ENCODE assay signal across 13 cellular contexts in the genomic region with DNA sequence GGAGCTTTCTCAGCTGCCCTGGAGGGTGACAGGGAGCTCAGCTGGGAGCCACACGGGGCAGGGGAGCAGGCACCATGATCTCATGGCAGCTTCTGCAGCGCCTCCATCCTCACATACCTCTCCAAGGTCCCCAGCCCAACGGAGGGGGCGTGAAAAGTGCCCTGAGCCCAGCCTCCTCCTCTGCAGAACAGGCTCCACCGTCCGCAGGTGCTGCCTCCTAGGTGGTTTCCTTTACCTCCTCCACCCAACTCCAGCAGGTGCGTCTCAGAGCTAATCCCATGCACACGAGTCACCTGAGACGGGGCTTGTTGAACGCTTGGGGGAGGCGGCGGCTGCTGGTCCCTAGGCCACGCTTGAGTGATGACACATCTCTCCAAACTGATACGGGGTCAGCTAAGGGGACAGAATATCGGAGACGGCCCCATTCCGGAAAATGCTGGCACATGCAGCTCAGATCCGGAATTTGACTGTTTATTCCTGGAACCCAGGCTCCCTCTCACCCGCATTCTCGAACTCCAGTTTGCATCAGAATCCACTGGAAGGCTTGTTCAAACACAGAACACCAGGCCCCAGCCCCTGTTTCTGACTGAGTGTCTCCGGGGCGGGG. TPM values are rescaled to one million over a fixed set of nuclear protein-coding genes. Genes with fewer than 3 reads are reported as not detected.
DNase-seq lines count a peak whose midpoint lies in the region; ATAC-seq, FAIRE-seq and TF ChIP-seq lines count a peak whose summit lies in the region.
"Had no signal": no experiment of that assay in that cellular context is flagged by ENCODE, and none has a peak within 500 bp of the region (broad histone marks: within the 10 kb centered on the region; RNA-seq: fewer than 3 reads in every experiment).

No MANE protein-coding gene starts in this region.

- H3K27ac Mint-ChIP-seq in GM23338 = no peak overlapping the region
- H3K27ac Mint-ChIP-seq: activated T-cell treated with anti-CD3 and anti-CD28 coated beads, Interleukin-2, amount 50 U/mL, for 24 hours; T-helper 1 cell treated with Interleukin-12 subunit alpha and Interleukin-12 subunit beta and Interleukin-4 antibody, amounts not matched to agents 30 μg/mL and 1 μg/mL, for 36 hours had no signal

- H3K9me2 ChIP-seq in GM23338 (ENCODE audit: insufficient read depth) = no peaks in the 10 kb centered on the region

- no peak for TF ChIP-seq EP300 in H1 (IDR thresholded peaks at IDR 0.05; ENCODE audit: borderline replicate concordance in 1 of 2, low read depth in 2 of 2, low read length in 2 of 2)

- POLR2A ChIA-PET in H1 (lab: Charles Lee; ENCODE audit: partially characterized antibody) = interaction anchor here (0.9 to 2.2 kb wide), 4 partner anchors 13 to 77 kb away, joined by 3 to 10 read pairs (median 6); partner anchors contain the start of gene MBTPS1

- peaks cover 7% of the 10 kb centered on the region; the same call in 1 of the 2 replicates for H3K4me1 ChIP-seq in GM23338 (ENCODE audit: insufficient read depth)
- peaks cover 0 to 12% (median 9%) of the 10 kb centered on the region in 4 experiments; a peak in 6 of 7 replicates for H3K4me1 ChIP-seq in H1 (replicated peaks in 1 of 4; ENCODE audit: control insufficient read depth in 3 of 4, insufficient read depth in 4 of 4, low read length in 3 of 4)
- peaks cover 0 to 3% of the 10 kb centered on the region in 2 experiments for H3K4me1 ChIP-seq in trophoblast cell (ENCODE audit: control insufficient read depth in 1 of 2, insufficient read depth in 2 of 2, low read length in 2 of 2)
- H3K4me1 ChIP-seq: right lobe of liver had no signal

- H4K91ac ChIP-seq in H1 (replicated peaks; ENCODE audit: insufficient read length, low read length) (no peak overlapping the region), trophoblast cell (ENCODE audit: low read depth, low read length) (no peak overlapping the region)

- H3K27ac ChIP-seq in GM23338 (ENCODE audit: low read depth) (no peak overlapping the region), H1 (ENCODE audit: low read depth, low read length) (no peak overlapping the region), trophoblast cell (ENCODE audit: low read depth, low read length) (no peak overlapping the region)
- H3K27ac ChIP-seq: right lobe of liver, stomach had no signal

- H2AK5ac ChIP-seq in H1 (ENCODE audit: low read depth, low read length) (no peak overlapping the region), trophoblast cell (ENCODE audit: low read length) (no peak overlapping the region)

- H2BK20ac ChIP-seq in H1 (ENCODE audit: low read length) = no peak overlapping the region

- no peaks in the 10 kb centered on the region for H3K23me2 ChIP-seq in H1 (ENCODE audit: low read depth, low read length)

- H3K27me3 ChIP-seq in GM23338 (ENCODE audit: insufficient read depth) (no peaks in the 10 kb centered on the region), H1 (replicated peaks in 1 of 4; ENCODE audit: control insufficient read depth in 3 of 4, extremely low read depth in 1 of 4, insufficient read depth in 3 of 4, low read length in 3 of 4) (no peaks in the 10 kb centered on the region; a peak in 1 of 7 replicates), trophoblast cell (ENCODE audit: insufficient read depth, low read length) (no peaks in the 10 kb centered on the region)
- H3K27me3 ChIP-seq: right lobe of liver had no signal

- H3K4ac ChIP-seq in H1 (replicated peaks; ENCODE audit: insufficient read length, low read depth, low read length) (no peak overlapping the region), trophoblast cell (ENCODE audit: low read depth, low read length) (no peak overlapping the region)

- H4K20me1 ChIP-seq in GM23338 (replicated peaks; ENCODE audit: insufficient read depth) = no peaks in the 10 kb centered on the region
- no peaks in the 10 kb centered on the region for H4K20me1 ChIP-seq in H1 (replicated peaks in 1 of 2; ENCODE audit: control insufficient read depth in 1 of 2, insufficient read depth in 2 of 2, low read length in 2 of 2)

- H4K12ac ChIP-seq in trophoblast cell (ENCODE audit: low read depth, low read length) = no peak overlapping the region

- no peaks in the 10 kb centered on the region for H3K79me2 ChIP-seq in GM23338 (replicated peaks; ENCODE audit: insufficient read depth)
- H3K79me2 ChIP-seq in H1 (ENCODE audit: control insufficient read depth in 1 of 2, insufficient read depth in 2 of 2, low read length in 2 of 2) = no peaks in the 10 kb centered on the region
- no peaks in the 10 kb centered on the region for H3K79me2 ChIP-seq in trophoblast cell (ENCODE audit: control insufficient read depth, insufficient read depth, low read length, poor library complexity)

- H2BK120ac ChIP-seq in H1 (replicated peaks; ENCODE audit: low read depth, low read length) (no peak overlapping the region), trophoblast cell (ENCODE audit: insufficient read depth, low read length, poor library complexity) (no peak overlapping the region)

- H2BK5ac ChIP-seq in H1 (ENCODE audit: low read depth, low read length) (no peak overlapping the region), trophoblast cell (ENCODE audit: low read depth, low read length, poor library complexity) (no peak overlapping the region)

- CTCF ChIA-PET in H1 (lab: Charles Lee; ENCODE audit: partially characterized antibody) = interaction anchor here (0.6 to 12.8 kb wide), 20 partner anchors 9 to 155 kb away, joined by 3 to 267 read pairs (median 7); partner anchors contain the start of gene OSGIN1

- no peaks in the 10 kb centered on the region for H3K36me3 ChIP-seq in GM23338 (ENCODE audit: insufficient read depth)
- no peaks in the 10 kb centered on the region for H3K36me3 ChIP-seq in H1 (ENCODE audit: control insufficient read depth in 2 of 4, insufficient read depth in 4 of 4, low read length in 3 of 4)
- H3K36me3 ChIP-seq in trophoblast cell (ENCODE audit: control insufficient read depth in 1 of 2, insufficient read depth in 2 of 2, low read length in 2 of 2) = no peaks in the 10 kb centered on the region
- H3K36me3 ChIP-seq: right lobe of liver had no signal

- H3K56ac ChIP-seq in H1 (replicated peaks; ENCODE audit: insufficient read length, low read depth, low read length) = no peak overlapping the region

- peaks cover 22% of the 10 kb centered on the region for H3K4me1 Mint-ChIP-seq in GM23338

- peak; percentile 59 for ATAC-seq in GM23338

- H3K23ac ChIP-seq in H1 (ENCODE audit: insufficient read length) (no peak overlapping the region), trophoblast cell (ENCODE audit: low read length) (no peak overlapping the region)

- no peak for TF ChIP-seq CTCF in GM23338 (conservative IDR thresholded peaks at IDR 0.05; ENCODE audit: low read depth in 2 of 2)
- TF ChIP-seq CTCF in H1 (IDR thresholded peaks at IDR 0.05; ENCODE audit: control extremely low read depth in 1 of 3, insufficient read depth in 1 of 3, low read depth in 1 of 3, low read length in 3 of 3) = no peak

- no peaks in the 10 kb centered on the region for H3K79me1 ChIP-seq in H1 (ENCODE audit: low read depth, low read length)
- H3K79me1 ChIP-seq in trophoblast cell (ENCODE audit: low read length) = no peaks in the 10 kb centered on the region

- no peaks in the 10 kb centered on the region; the same call in 2 of the 3 replicates for H3K9me3 Mint-ChIP-seq in GM23338
- H3K9me3 Mint-ChIP-seq: activated T-cell treated with anti-CD3 and anti-CD28 coated beads, Interleukin-2, amount 50 U/mL, for 24 hours; T-helper 1 cell treated with Interleukin-12 subunit alpha and Interleukin-12 subunit beta and Interleukin-4 antibody, amounts not matched to agents 30 μg/mL and 1 μg/mL, for 36 hours had no signal

- no peak overlapping the region for H3K4me3 ChIP-seq in GM23338
- 0 out of 8 replicates have a peak overlapping the region, but pooled peaks of 1 of the 4 experiments have one; percentile 5 for H3K4me3 ChIP-seq in H1 (ENCODE audit: extremely low read depth in 1 of 4, insufficient read depth in 2 of 4, low read depth in 3 of 4, low read length in 4 of 4)
- peak overlapping the region; percentile 8 for H3K4me3 ChIP-seq in trophoblast cell (ENCODE audit: low read depth, low read length)
- H3K4me3 ChIP-seq: right lobe of liver, stomach had no signal

- H3F3A ChIP-seq in GM23338 (replicated peaks; ENCODE audit: low read depth) = no peaks in the 10 kb centered on the region

- H4K5ac ChIP-seq in H1 (ENCODE audit: insufficient read length, low read depth, low read length) = no peak overlapping the region

- no peaks in the 10 kb centered on the region for H3K36me3 Mint-ChIP-seq in GM23338 (ENCODE audit: low read depth)

- H3K9me3 ChIP-seq in H1 (ENCODE audit: insufficient read depth in 2 of 2, low read depth in 1 of 2, low read length in 1 of 2) = no peaks in the 10 kb centered on the region
- H3K9me3 ChIP-seq in trophoblast cell (ENCODE audit: insufficient read depth, low read depth, low read length) = no peaks in the 10 kb centered on the region
- H3K9me3 ChIP-seq: right lobe of liver, stomach had no signal

- H3K4me3 Mint-ChIP-seq in GM23338 = no peak overlapping the region
- H3K4me3 Mint-ChIP-seq: activated T-cell treated with anti-CD3 and anti-CD28 coated beads, Interleukin-2, amount 50 U/mL, for 24 hours; T-helper 1 cell treated with Interleukin-12 subunit alpha and Interleukin-12 subunit beta and Interleukin-4 antibody, amounts not matched to agents 30 μg/mL and 1 μg/mL, for 36 hours had no signal

- 72% methylated on average over 22 of the region's 22 CpGs; no CpG with 5 or more reads in 1 of the 2 experiments for WGBS in H1 (ENCODE audit: extremely low coverage in 1 of 2, insufficient coverage in 1 of 2, insufficient read length in 1 of 2, insufficient replicate concordance in 2 of 2, low coverage in 1 of 2, low lambda C conversion rate in 2 of 2, missing lambda C conversion rate in 1 of 2), 2 experiments
- no CpG with 5 or more reads among the region's 22 CpGs for WGBS in trophoblast cell (ENCODE audit: extremely low coverage, insufficient coverage, insufficient read length)

- peaks cover 18% of the 10 kb centered on the region for H3K27me3 Mint-ChIP-seq in GM23338 (ENCODE audit: insufficient read depth, low read depth, poor library complexity)

- H3K14ac ChIP-seq in H1 (ENCODE audit: insufficient read length) (no peak overlapping the region), trophoblast cell (ENCODE audit: low read length) (no peak overlapping the region)

- TF ChIP-seq RAD21 in H1 (IDR thresholded peaks at IDR 0.05 in 1 of 2, conservative IDR thresholded peaks at IDR 0.05 in 1 of 2; ENCODE audit: low read depth in 2 of 2, low read length in 2 of 2) = no peak

- no peak overlapping the region for H3K4me2 ChIP-seq in GM23338
- no peak overlapping the region; a peak in 1 of 4 replicates for H3K4me2 ChIP-seq in H1 (ENCODE audit: insufficient read depth in 1 of 2, low read depth in 2 of 2, low read length in 2 of 2)
- H3K4me2 ChIP-seq in trophoblast cell (ENCODE audit: low read length) = no peak overlapping the region

- DNase-seq in GM23338 (ENCODE audit: low spot score) (peak; percentile 60), NCI-H2107 treated with DMSO at 0.1 percent for 48 hours (lab: John Stamatoyannopoulos, UW; ENCODE audit: unreplicated experiment) (peak; percentile 95), H1 (ENCODE audit: low read depth in 1 of 2, low spot score in 2 of 2) (no peak), trophoblast cell (no peak), cerebellar cortex (ENCODE audit: low spot score) (no peak), middle frontal gyrus (ENCODE audit: extremely low spot score, low spot score) (no peak)
- DNase-seq in activated CD4-positive, alpha-beta T cell treated with anti-CD3 and anti-CD28 coated beads for 1 hour = no peak
- DNase-seq: activated CD4-positive, alpha-beta T cell treated with anti-CD3 and anti-CD28 coated beads for 48 hours; activated T-cell treated with anti-CD3 and anti-CD28 coated beads, Interleukin-2, amount 50 U/mL, for 24 hours; NCI-H1694 treated with DMSO at 0.1 percent for 48 hours; stomach had no signal

- H2BK12ac ChIP-seq in H1 (ENCODE audit: low read depth, low read length) = no peak overlapping the region
- H2BK12ac ChIP-seq in trophoblast cell (ENCODE audit: low read length) = no peak overlapping the region

- H2BK15ac ChIP-seq in H1 (ENCODE audit: low read length) = peak overlapping the region; percentile 12; the same call in 1 of the 2 replicates

- no peak for FAIRE-seq in H1 (lab: Jason Lieb, UNC)

- TF ChIP-seq POLR2A in H1 (IDR thresholded peaks at IDR 0.05; ENCODE audit: control extremely low read depth in 1 of 2, low read depth in 2 of 2, low read length in 2 of 2) = no peak

- no peak overlapping the region for H3K18ac ChIP-seq in H1 (ENCODE audit: extremely low read depth, low read length)
- H3K18ac ChIP-seq in trophoblast cell (ENCODE audit: low read length) = no peak overlapping the region

- H2AFZ ChIP-seq in GM23338 (no peak overlapping the region; the same call in 1 of the 2 replicates), H1 (ENCODE audit: low read length) (no peak overlapping the region), trophoblast cell (ENCODE audit: insufficient read depth, low read length, poor library complexity) (no peak overlapping the region)

- H4K8ac ChIP-seq in H1 (ENCODE audit: extremely low read depth, insufficient read depth, low read length) (no peak overlapping the region), trophoblast cell (ENCODE audit: low read depth, low read length) (no peak overlapping the region)

- H3K9ac ChIP-seq in H1 (replicated peaks in 1 of 4; ENCODE audit: extremely low read depth in 1 of 4, low read depth in 3 of 4, low read length in 3 of 4) = no peak overlapping the region
- H3K9ac ChIP-seq in trophoblast cell (ENCODE audit: low read length) = no peak overlapping the region

RNA-seq across cellular contexts. Expression of gene SLC38A8, which starts 0.4 kb away (rescaled TPM):
- not detected in 2 replicates for total RNA-seq in GM23338 (2014; rRNA removed; shearing (Covaris generic))
- polyA plus RNA-seq in GM23338 (2016; fragmentation: Nextera tagmentation; extraction: Ambion mirVana) (not detected in 2 replicates), H1 (2011; rRNA removed) (0.08 TPM in 1 of 2 replicates, not detected in the other)
- total RNA-seq in H1 (2021; fragmentation: NEBNext Ultra II Directional; extraction: Animal tissue kit (Norgen Biotek cat#: 25700)) = not detected in 2 replicates
- not detected for polyA plus RNA-seq in H1 (2011; cell fraction: cytosol; rRNA removed)
- not detected for polyA plus RNA-seq in H1 (2011; cell fraction: nucleus; rRNA removed)
- not detected in 4 replicates for polyA plus RNA-seq in H1 (2012, experiment 1 of 2)
- not detected for polyA plus RNA-seq in H1 (2012, experiment 2 of 2)
- not detected for polyA plus RNA-seq in H1 (2013, experiment 1 of 2)
- 0.15 TPM for polyA plus RNA-seq in H1 (2013, experiment 2 of 2)
- not detected in 2 replicates for polyA minus RNA-seq in H1 (2011; rRNA and poly(A)+ RNA removed)
- polyA minus RNA-seq in H1 (2011; cell fraction: cytosol; rRNA and poly(A)+ RNA removed) = not detected
- polyA minus RNA-seq in H1 (2011; cell fraction: nucleus; rRNA and poly(A)+ RNA removed) = not detected
- 0.12 and 0.19 TPM in 2 replicates for polyA plus RNA-seq in trophoblast cell (2013)
- total RNA-seq: right lobe of liver, stomach had no signal

Comparison
In these comparisons a context has a peak if more than half of its experiments do, and no peak if none do; other contexts are left out.
1. DNase-seq: peak in GM23338 (single experiment) and NCI-H2107 treated with DMSO at 0.1 percent for 48 hours (single experiment); none in H1 (0 of 2), trophoblast cell (0 of 2), activated CD4-positive, alpha-beta T cell treated with anti-CD3 and anti-CD28 coated beads for 1 hour (single experiment), cerebellar cortex (single experiment) and middle frontal gyrus (single experiment).